ENCODE assay signal across 8 cellular contexts in genomic region chr11:47004595-47005033, GRCh38.
A peak's percentile ranks its signal among the peaks of the same experiment; 100 is the strongest.
DNase-seq lines count a peak whose midpoint lies in the region; ATAC-seq and TF ChIP-seq lines count a peak whose summit lies in the region.

No MANE protein-coding gene starts in this region.

- POLR2A ChIA-PET in activated CD4-positive, alpha-beta memory T cell treated with anti-CD3 and anti-CD28 coated beads for 36 hours (lab: Charles Lee), result no interaction called here

- ATAC-seq in HG03095 (IDR thresholded peaks at IDR 0.05; ENCODE audit: unreplicated experiment) (no peak), GM21723 (IDR thresholded peaks at IDR 0.05; ENCODE audit: unreplicated experiment) (no peak)

- peaks cover 21% of the 10 kb centered on the region for H3K4me1 Mint-ChIP-seq in activated CD4-positive, alpha-beta memory T cell treated with anti-CD3 and anti-CD28 coated beads for 36 hours (ENCODE audit: low read depth)

- CTCF ChIA-PET in activated CD4-positive, alpha-beta memory T cell treated with anti-CD3 and anti-CD28 coated beads for 36 hours (lab: Charles Lee), result no interaction called here

- no peak overlapping the region for H3K4me3 Mint-ChIP-seq in activated CD4-positive, alpha-beta memory T cell treated with anti-CD3 and anti-CD28 coated beads for 36 hours

- H3K27ac Mint-ChIP-seq in activated CD4-positive, alpha-beta memory T cell treated with anti-CD3 and anti-CD28 coated beads for 36 hours, result no peak overlapping the region

- DNase-seq in HT1080 (ENCODE audit: low read depth), result peak; percentile 85
- DNase-seq in SKM-1 (lab: John Stamatoyannopoulos, UW; ENCODE audit: unreplicated experiment), result peak; percentile 71
- DNase-seq in fibroblast of pulmonary artery (ENCODE audit: low read depth), result peak; percentile 97
- peak in 44 of 56 donors; percentile 4 to 75 (median 35) for DNase-seq in nucleus accumbens (lab: John Stamatoyannopoulos, UW)
- no peak for DNase-seq in activated CD4-positive, alpha-beta memory T cell treated with anti-CD3 and anti-CD28 coated beads for 36 hours

- H4K20me1 ChIP-seq in BLaER1, result no peaks in the 10 kb centered on the region

- H3K36me3 ChIP-seq in BLaER1, result no peaks in the 10 kb centered on the region

- peaks cover 52% of the 10 kb centered on the region for H3K4me1 ChIP-seq in BLaER1

- H3K9me3 Mint-ChIP-seq in activated CD4-positive, alpha-beta memory T cell treated with anti-CD3 and anti-CD28 coated beads for 36 hours, result no peaks in the 10 kb centered on the region

- no peak for TF ChIP-seq CTCF in fibroblast of pulmonary artery (IDR thresholded peaks at IDR 0.05; ENCODE audit: low read length, missing control alignments)

- H3K9me3 ChIP-seq in BLaER1, result no peaks in the 10 kb centered on the region

- no peak overlapping the region for H3K9ac ChIP-seq in BLaER1

- no peaks in the 10 kb centered on the region for H3K27me3 ChIP-seq in BLaER1

- no peak overlapping the region for H3K27ac ChIP-seq in BLaER1

- peak overlapping the region; percentile 66 for H3K4me2 ChIP-seq in BLaER1

- intact Hi-C loops in activated CD4-positive, alpha-beta memory T cell treated with anti-CD3 and anti-CD28 coated beads for 36 hours (cut with micrococcal nuclease), result no loop called here

- no peaks in the 10 kb centered on the region for H3K27me3 Mint-ChIP-seq in activated CD4-positive, alpha-beta memory T cell treated with anti-CD3 and anti-CD28 coated beads for 36 hours

- H3K36me3 Mint-ChIP-seq in activated CD4-positive, alpha-beta memory T cell treated with anti-CD3 and anti-CD28 coated beads for 36 hours, result no peaks in the 10 kb centered on the region

- no peak overlapping the region for H3K4me3 ChIP-seq in BLaER1
- no peak overlapping the region for H3K4me3 ChIP-seq in fibroblast of pulmonary artery (replicated peaks; ENCODE audit: low read depth, low read length)
